ENCODE assay signal across 43 cellular contexts in genomic region chrX:83892433-83892832, GRCh38. TPM values are rescaled to one million over a fixed set of nuclear protein-coding genes. Genes with fewer than 3 reads are reported as not detected.
"Had no signal": no experiment of that assay in that cellular context is flagged by ENCODE, and none has a peak within 500 bp of the region (broad histone marks: within the 10 kb centered on the region; RNA-seq: fewer than 3 reads in every experiment).

No MANE protein-coding gene starts in this region.

- FAIRE-seq: bronchial epithelial cell had no signal

- H3K27ac Mint-ChIP-seq: activated naive CD4-positive, alpha-beta T cell treated with anti-CD3 and anti-CD28 coated beads for 36 hours; activated naive CD4-positive, alpha-beta T cell treated with anti-CD3 and anti-CD28 coated beads, Interleukin-2, amount 10 ng/mL, durations not matched to agents 7 days and 5 days; activated naive CD4-positive, alpha-beta T cell treated with anti-CD3 and anti-CD28 coated beads, Interleukin-2, amount 50 U/mL, for 24 hours; activated naive CD4-positive, alpha-beta T cell treated with anti-CD3 and anti-CD28 coated beads, Interleukin-2, amount 50 U/mL, for 72 hours; activated naive CD8-positive, alpha-beta T cell; activated naive CD8-positive, alpha-beta T cell treated with anti-CD3 and anti-CD28 coated beads for 36 hours; activated naive CD8-positive, alpha-beta T cell treated with anti-CD3 and anti-CD28 coated beads, Interleukin-2, amount 10 ng/mL, durations not matched to agents 7 days and 5 days; activated naive CD8-positive, alpha-beta T cell treated with anti-CD3 and anti-CD28 coated beads, Interleukin-2, amount 50 U/mL, for 24 hours; activated T-cell treated with anti-CD3 and anti-CD28 coated beads, Interleukin-2, amount 50 U/mL, for 24 hours; activated T-cell treated with anti-CD3 and anti-CD28 coated beads, Interleukin-2, amount 50 U/mL, for 72 hours; activated T-helper 1 cell treated with anti-CD3 and anti-CD28 coated beads, Interleukin-12 subunit alpha, Interleukin-12 subunit beta, Interleukin-2, Interleukin-4 antibody, amounts not matched to agents 30 ng/mL and 10 ng/mL and 1 ng/mL, durations not matched to agents 14 hours and 24 hours and 36 hours; activated T-helper 17 cell treated with anti-CD3 and anti-CD28 coated beads, Interleukin-2, amount 50 U/mL, for 72 hours; activated T-helper 2 cell treated with anti-CD3 and anti-CD28 coated beads, Interferon-gamma antibody, Interleukin-2, Interleukin-4, amounts not matched to agents 10 μg/mL and 5 μg/mL and 100 μg/mL, durations not matched to agents 14 hours and 24 hours and 36 hours; brain had no signal

- H3K4me3 ChIP-seq: adrenal gland, ascending aorta, body of pancreas, breast epithelium, cardiac muscle cell had no signal

- H3K9me3 ChIP-seq: adrenal gland, ascending aorta, body of pancreas, breast epithelium had no signal

- H3K27me3 ChIP-seq: adrenal gland, ascending aorta, body of pancreas, brain microvascular endothelial cell, cardiac muscle cell had no signal

- H3K27me3 Mint-ChIP-seq: activated naive CD4-positive, alpha-beta T cell treated with anti-CD3 and anti-CD28 coated beads, Interleukin-2, amount 10 ng/mL, durations not matched to agents 7 days and 5 days; activated naive CD4-positive, alpha-beta T cell treated with anti-CD3 and anti-CD28 coated beads, Interleukin-2, amount 50 U/mL, for 24 hours; activated naive CD8-positive, alpha-beta T cell; activated naive CD8-positive, alpha-beta T cell treated with anti-CD3 and anti-CD28 coated beads for 36 hours; activated naive CD8-positive, alpha-beta T cell treated with anti-CD3 and anti-CD28 coated beads, Interleukin-2, amount 10 ng/mL, durations not matched to agents 7 days and 5 days; activated naive CD8-positive, alpha-beta T cell treated with anti-CD3 and anti-CD28 coated beads, Interleukin-2, amount 50 U/mL, for 24 hours; activated T-helper 17 cell treated with anti-CD3 and anti-CD28 coated beads, Interleukin-2, amount 50 U/mL, for 72 hours; brain; central memory CD8-positive, alpha-beta T cell had no signal

- ATAC-seq: activated naive CD4-positive, alpha-beta T cell treated with anti-CD3 and anti-CD28 coated beads, Interleukin-2, amount 50 U/mL, for 72 hours; activated naive CD8-positive, alpha-beta T cell treated with anti-CD3 and anti-CD28 coated beads, Interleukin-2, amount 50 U/mL, for 24 hours; activated T-cell treated with anti-CD3 and anti-CD28 coated beads, Interleukin-2, amount 50 U/mL, for 4 hours; activated T-cell treated with anti-CD3 and anti-CD28 coated beads, Interleukin-2, amount 50 U/mL, for 72 hours; activated T-helper 17 cell treated with anti-CD3 and anti-CD28 coated beads, Interleukin-2, amount 50 U/mL, for 72 hours; body of pancreas had no signal

- H3K36me3 Mint-ChIP-seq: activated naive CD4-positive, alpha-beta T cell treated with anti-CD3 and anti-CD28 coated beads, Interleukin-2, amount 10 ng/mL, durations not matched to agents 7 days and 5 days; activated naive CD4-positive, alpha-beta T cell treated with anti-CD3 and anti-CD28 coated beads, Interleukin-2, amount 50 U/mL, for 24 hours; activated naive CD4-positive, alpha-beta T cell treated with anti-CD3 and anti-CD28 coated beads, Interleukin-2, amount 50 U/mL, for 72 hours; activated naive CD8-positive, alpha-beta T cell; activated naive CD8-positive, alpha-beta T cell treated with anti-CD3 and anti-CD28 coated beads for 36 hours; activated naive CD8-positive, alpha-beta T cell treated with anti-CD3 and anti-CD28 coated beads, Interleukin-2, amount 10 ng/mL, durations not matched to agents 7 days and 5 days; brain had no signal

- H3K4me1 Mint-ChIP-seq: activated naive CD4-positive, alpha-beta T cell treated with anti-CD3 and anti-CD28 coated beads, Interleukin-2, amount 10 ng/mL, durations not matched to agents 7 days and 5 days; activated naive CD4-positive, alpha-beta T cell treated with anti-CD3 and anti-CD28 coated beads, Interleukin-2, amount 50 U/mL, for 24 hours; activated naive CD8-positive, alpha-beta T cell treated with anti-CD3 and anti-CD28 coated beads for 36 hours; activated naive CD8-positive, alpha-beta T cell treated with anti-CD3 and anti-CD28 coated beads, Interleukin-2, amount 10 ng/mL, durations not matched to agents 7 days and 5 days; activated naive CD8-positive, alpha-beta T cell treated with anti-CD3 and anti-CD28 coated beads, Interleukin-2, amount 50 U/mL, for 24 hours; activated T-helper 17 cell treated with anti-CD3 and anti-CD28 coated beads, Interleukin-2, amount 50 U/mL, for 72 hours; brain; central memory CD8-positive, alpha-beta T cell had no signal

- H3K4me3 Mint-ChIP-seq: activated naive CD4-positive, alpha-beta T cell treated with anti-CD3 and anti-CD28 coated beads for 36 hours; activated naive CD4-positive, alpha-beta T cell treated with anti-CD3 and anti-CD28 coated beads, Interleukin-2, amount 10 ng/mL, durations not matched to agents 7 days and 5 days; activated naive CD4-positive, alpha-beta T cell treated with anti-CD3 and anti-CD28 coated beads, Interleukin-2, amount 50 U/mL, for 24 hours; activated naive CD8-positive, alpha-beta T cell; activated naive CD8-positive, alpha-beta T cell treated with anti-CD3 and anti-CD28 coated beads for 36 hours; activated naive CD8-positive, alpha-beta T cell treated with anti-CD3 and anti-CD28 coated beads, Interleukin-2, amount 10 ng/mL, durations not matched to agents 7 days and 5 days; activated naive CD8-positive, alpha-beta T cell treated with anti-CD3 and anti-CD28 coated beads, Interleukin-2, amount 50 U/mL, for 24 hours; activated T-cell treated with anti-CD3 and anti-CD28 coated beads, Interleukin-2, amount 50 U/mL, for 24 hours; activated T-cell treated with anti-CD3 and anti-CD28 coated beads, Interleukin-2, amount 50 U/mL, for 4 hours; activated T-cell treated with anti-CD3 and anti-CD28 coated beads, Interleukin-2, amount 50 U/mL, for 72 hours; activated T-helper 1 cell treated with anti-CD3 and anti-CD28 coated beads, Interleukin-12 subunit alpha, Interleukin-12 subunit beta, Interleukin-2, Interleukin-4 antibody, amounts not matched to agents 30 ng/mL and 10 ng/mL and 1 ng/mL, durations not matched to agents 14 hours and 24 hours and 36 hours; activated T-helper 17 cell treated with anti-CD3 and anti-CD28 coated beads, Interleukin-2, amount 50 U/mL, for 72 hours; brain; central memory CD8-positive, alpha-beta T cell had no signal

- H3K4me1 ChIP-seq: adrenal gland, ascending aorta, body of pancreas, breast epithelium had no signal

- H3K27ac ChIP-seq: adrenal gland, ascending aorta, body of pancreas, brain microvascular endothelial cell, breast epithelium, cardiac muscle cell had no signal

- H3K9me3 Mint-ChIP-seq: activated naive CD4-positive, alpha-beta T cell treated with anti-CD3 and anti-CD28 coated beads for 36 hours; activated naive CD4-positive, alpha-beta T cell treated with anti-CD3 and anti-CD28 coated beads, Interleukin-2, amount 10 ng/mL, durations not matched to agents 7 days and 5 days; activated naive CD4-positive, alpha-beta T cell treated with anti-CD3 and anti-CD28 coated beads, Interleukin-2, amount 50 U/mL, for 24 hours; activated naive CD4-positive, alpha-beta T cell treated with anti-CD3 and anti-CD28 coated beads, Interleukin-2, amount 50 U/mL, for 72 hours; activated naive CD8-positive, alpha-beta T cell treated with anti-CD3 and anti-CD28 coated beads, Interleukin-2, amount 10 ng/mL, durations not matched to agents 7 days and 5 days; activated naive CD8-positive, alpha-beta T cell treated with anti-CD3 and anti-CD28 coated beads, Interleukin-2, amount 50 U/mL, for 24 hours; activated T-cell treated with anti-CD3 and anti-CD28 coated beads, Interleukin-2, amount 50 U/mL, for 24 hours; activated T-cell treated with anti-CD3 and anti-CD28 coated beads, Interleukin-2, amount 50 U/mL, for 72 hours; activated T-helper 1 cell treated with anti-CD3 and anti-CD28 coated beads, Interleukin-12 subunit alpha, Interleukin-12 subunit beta, Interleukin-2, Interleukin-4 antibody, amounts not matched to agents 30 ng/mL and 10 ng/mL and 1 ng/mL, durations not matched to agents 14 hours and 24 hours and 36 hours; activated T-helper 17 cell treated with anti-CD3 and anti-CD28 coated beads, Interleukin-2, amount 50 U/mL, for 72 hours; activated T-helper 2 cell treated with anti-CD3 and anti-CD28 coated beads, Interferon-gamma antibody, Interleukin-2, Interleukin-4, amounts not matched to agents 10 μg/mL and 5 μg/mL and 100 μg/mL, durations not matched to agents 14 hours and 24 hours and 36 hours; brain had no signal

- H3K36me3 ChIP-seq: adrenal gland, ascending aorta, brain microvascular endothelial cell, breast epithelium, cardiac muscle cell had no signal

- DNase-seq: activated effector memory CD4-positive, alpha-beta T cell treated with anti-CD3 and anti-CD28 coated beads, Interleukin-2, amount 50 U/mL, for 16 hours; activated effector memory CD4-positive, alpha-beta T cell treated with Interleukin-2 at 50 U/mL for 16 hours; activated gamma-delta T cell; activated gamma-delta T cell treated with Interleukin-2 at 50 U/mL for 16 hours; activated naive CD4-positive, alpha-beta T cell; activated naive CD4-positive, alpha-beta T cell treated with anti-CD3 and anti-CD28 coated beads for 36 hours; activated naive CD4-positive, alpha-beta T cell treated with anti-CD3 and anti-CD28 coated beads, Interleukin-2, amount 10 ng/mL, durations not matched to agents 7 days and 5 days; activated naive CD4-positive, alpha-beta T cell treated with anti-CD3 and anti-CD28 coated beads, Interleukin-2, amount 50 U/mL, for 16 hours; activated naive CD4-positive, alpha-beta T cell treated with Interleukin-2 at 50 U/mL for 16 hours; activated naive CD8-positive, alpha-beta T cell treated with anti-CD3 and anti-CD28 coated beads for 36 hours; activated naive CD8-positive, alpha-beta T cell treated with anti-CD3 and anti-CD28 coated beads, Interleukin-2, amount 10 ng/mL, durations not matched to agents 7 days and 5 days; activated naive CD8-positive, alpha-beta T cell treated with anti-CD3 and anti-CD28 coated beads, Interleukin-2, amount 50 U/mL, for 24 hours; activated T-cell treated with anti-CD3 and anti-CD28 coated beads for 4 hours; activated T-cell treated with anti-CD3 and anti-CD28 coated beads, Interleukin-2, amount 50 U/mL, for 1 hour; activated T-cell treated with anti-CD3 and anti-CD28 coated beads, Interleukin-2, amount 50 U/mL, for 24 hours; activated T-cell treated with anti-CD3 and anti-CD28 coated beads, Interleukin-2, amount 50 U/mL, for 4 hours; activated T-cell treated with anti-CD3 and anti-CD28 coated beads, Interleukin-2, amount 50 U/mL, for 48 hours; activated T-cell treated with anti-CD3 and anti-CD28 coated beads, Interleukin-2, amount 50 U/mL, for 72 hours; adrenal gland; amniotic stem cell; amygdala; anterior cingulate cortex; body of pancreas; brain microvascular endothelial cell; caudate nucleus; central memory CD4-positive, alpha-beta T cell; cerebellar nuclear complex had no signal

RNA-seq across cellular contexts. Expression of gene CYLC1, which starts 31.5 kb away (rescaled TPM):
- total RNA-seq: activated naive CD4-positive, alpha-beta T cell treated with anti-CD3 and anti-CD28 coated beads for 36 hours; activated naive CD4-positive, alpha-beta T cell treated with anti-CD3 and anti-CD28 coated beads, Interleukin-2, amount 50 U/mL, for 72 hours; activated naive CD8-positive, alpha-beta T cell treated with anti-CD3 and anti-CD28 coated beads for 36 hours; activated naive CD8-positive, alpha-beta T cell treated with anti-CD3 and anti-CD28 coated beads, Interleukin-2, amount 10 ng/mL, durations not matched to agents 7 days and 5 days; activated T-cell treated with anti-CD3 and anti-CD28 coated beads, Interleukin-2, amount 50 U/mL, for 4 hours; activated T-cell treated with anti-CD3 and anti-CD28 coated beads, Interleukin-2, amount 50 U/mL, for 72 hours; activated T-helper 1 cell treated with anti-CD3 and anti-CD28 coated beads, Interleukin-12 subunit alpha, Interleukin-12 subunit beta, Interleukin-2, Interleukin-4 antibody, amounts not matched to agents 30 ng/mL and 10 ng/mL and 1 ng/mL, durations not matched to agents 14 hours and 24 hours and 36 hours; activated T-helper 17 cell treated with anti-CD3 and anti-CD28 coated beads, Interleukin-2, amount 50 U/mL, for 72 hours; activated T-helper 2 cell treated with anti-CD3 and anti-CD28 coated beads, Interferon-gamma antibody, Interleukin-2, Interleukin-4, amounts not matched to agents 10 μg/mL and 5 μg/mL and 100 μg/mL, durations not matched to agents 14 hours and 24 hours and 36 hours; adrenal gland; aorta; ascending aorta; body of pancreas; breast epithelium; bronchial epithelial cell; cardiac muscle cell; cardiac septum; cerebellum had no signal
- polyA plus RNA-seq: adipose tissue, adrenal gland, aorta, cardiac muscle cell had no signal
